8 cellular contexts compared by ENCODE assay signal in genomic region chr4:87219648-87220093, GRCh38. TPM values are rescaled to one million over a fixed set of nuclear protein-coding genes. Genes with fewer than 3 reads are reported as not detected.
DNase-seq lines count a peak whose midpoint lies in the region; ATAC-seq and TF ChIP-seq lines count a peak whose summit lies in the region.

No MANE protein-coding gene starts in this region.

- no peaks in the 10 kb centered on the region for H3K36me3 ChIP-seq in transverse colon

- in situ Hi-C loops in transverse colon (cut with MboI; ENCODE audit: low pct_ligation_motif_present in 1 of 4, low pct_unique_long_range_greater_than_20kb in 1 of 4, low sequenced_read_pairs in 3 of 4) = no loop called here

- intact Hi-C loops in transverse colon (cut with DNase I; ENCODE audit: low total_unique reads) = no loop called here

- peaks cover 0 to 16% (median 10%) of the 10 kb centered on the region in 4 donors for H3K4me1 ChIP-seq in transverse colon

- WGBS in transverse colon (ENCODE audit: low coverage in 1 of 2), 2 donors = 3% methylated on average over 13 of the region's 40 CpGs; no CpG with 5 or more reads in 1 of the 2 donors

- DNase-seq in NOMO-1 (lab: John Stamatoyannopoulos, UW; ENCODE audit: unreplicated experiment in 2 of 2) (peak; percentile 16 to 29), NOMO-1 treated with dmso at 0.1 percent for 144 hours (lab: John Stamatoyannopoulos, UW; ENCODE audit: unreplicated experiment) (no peak), NCI-H748 (lab: John Stamatoyannopoulos, UW; ENCODE audit: unreplicated experiment) (peak; percentile 51), globus pallidus (ENCODE audit: low spot score) (peak; percentile 42), omental fat pad (ENCODE audit: low spot score) (no peak), transverse colon (peak; percentile 56)
- DNase-seq in activated T-helper 1 cell treated with anti-CD3 and anti-CD28 coated beads, Interleukin-2, amount 50 U/mL, for 16 hours (ENCODE audit: low read depth in 1 of 2, low spot score in 1 of 2) = peak; percentile 15 to 40

- H3K27me3 ChIP-seq in transverse colon = no peaks in the 10 kb centered on the region

- peak overlapping the region; percentile 92 to 96 (median 95) for H3K27ac ChIP-seq in transverse colon

- H3K9me3 ChIP-seq in transverse colon = no peaks in the 10 kb centered on the region

- no peak for TF ChIP-seq CTCF in omental fat pad (IDR thresholded peaks at IDR 0.05)
- peak in 3 of 5 experiments; percentile 19 to 34 (median 29) for TF ChIP-seq CTCF in transverse colon (IDR thresholded peaks at IDR 0.05)

- TF ChIP-seq EP300 in transverse colon (IDR thresholded peaks at IDR 0.05; ENCODE audit: low read depth) = no peak

- no peak for TF ChIP-seq POLR2A in transverse colon (IDR thresholded peaks at IDR 0.05)

- ATAC-seq in HG02852 (IDR thresholded peaks at IDR 0.05; ENCODE audit: unreplicated experiment) (peak; percentile 38), omental fat pad (ENCODE audit: low FRiP score) (peak; percentile 52)

- H3K4me3 ChIP-seq in transverse colon = peak overlapping the region; percentile 63 to 99 (median 78)

RNA-seq across cellular contexts. Expression of gene KLHL8, which starts 0.7 kb away (rescaled TPM):
- 10 to 100 TPM in 2 of 4 donors, 1 to 10 TPM in 2; 8.4 to 12.1 (median 10.4) TPM for total RNA-seq in omental fat pad
- total RNA-seq in transverse colon = 10 to 100 TPM in 3 of 4 donors, 1 to 10 TPM in 1; 9.4 to 18.7 (median 13.6) TPM

Comparison
In these comparisons a context has a peak if more than half of its experiments do, and no peak if none do; other contexts are left out.
1. DNase-seq: peak in NOMO-1 (2 of 2), NCI-H748 (single experiment), activated T-helper 1 cell treated with anti-CD3 and anti-CD28 coated beads, Interleukin-2, amount 50 U/mL, for 16 hours (2 of 2), globus pallidus (single experiment) and transverse colon (single experiment); none in NOMO-1 treated with dmso at 0.1 percent for 144 hours (single experiment) and omental fat pad (single experiment).
2. CTCF ChIP-seq: peak in transverse colon (3 of 5); none in omental fat pad (0 of 3).